ENCODE assay signal across 17 cellular contexts in the genomic region with DNA sequence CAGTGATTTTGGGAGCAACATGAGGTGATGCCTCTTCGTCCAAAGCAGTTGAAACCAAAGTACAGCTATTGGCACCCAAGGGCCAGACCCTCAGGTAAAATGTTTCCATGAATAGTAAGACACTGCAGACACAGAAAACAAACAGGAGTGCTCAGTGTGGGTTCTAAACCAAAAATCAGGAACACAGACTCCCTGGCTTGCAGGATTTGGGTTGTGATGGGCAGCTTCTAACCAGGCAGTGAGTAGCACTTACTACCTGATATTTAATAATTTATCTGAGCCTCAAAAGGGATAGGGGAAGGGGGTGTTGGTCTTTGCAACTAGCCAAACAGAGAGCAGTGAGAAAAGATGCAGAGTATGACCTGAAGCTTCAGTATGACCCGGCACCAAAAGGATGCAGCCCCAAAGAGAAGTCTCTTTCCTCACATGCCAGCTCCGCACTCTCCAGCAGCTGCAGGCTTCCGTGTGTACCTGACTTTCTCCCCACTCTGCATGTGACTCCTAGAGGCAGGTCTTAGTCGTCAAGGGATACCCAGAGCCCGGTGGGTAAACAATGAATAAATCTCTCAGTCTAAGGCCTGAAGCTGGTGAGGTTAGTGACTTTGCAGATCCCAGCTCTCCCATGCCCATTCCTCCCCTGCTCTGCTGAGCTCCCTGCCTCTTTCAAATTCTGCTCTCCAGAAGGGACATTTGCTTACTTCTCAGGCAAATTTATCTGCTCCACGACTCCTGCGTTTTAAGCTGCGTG.
DNase-seq lines count a peak whose midpoint lies in the region; ATAC-seq, FAIRE-seq and TF ChIP-seq lines count a peak whose summit lies in the region.
"Had no signal": no experiment of that assay in that cellular context is flagged by ENCODE, and none has a peak within 500 bp of the region (broad histone marks: within the 10 kb centered on the region; RNA-seq: fewer than 3 reads in every experiment).

No MANE protein-coding gene starts in this region.

- H3K27me3 ChIP-seq in neural cell (ENCODE audit: insufficient read depth, low read depth, low read length) = no peaks in the 10 kb centered on the region
- peaks cover 0 to 44% (median 0%) of the 10 kb centered on the region in 7 donors for H3K27me3 ChIP-seq in heart right ventricle

- TF ChIP-seq CTCF in WTC11 (IDR thresholded peaks at IDR 0.05) = no peak
- no peak for TF ChIP-seq CTCF in neural cell (IDR thresholded peaks at IDR 0.05; ENCODE audit: poor library complexity, severe bottlenecking)
- TF ChIP-seq CTCF in heart right ventricle (IDR thresholded peaks at IDR 0.05) = no peak

- TF ChIP-seq POLR2A in GM12891 (IDR thresholded peaks at IDR 0.05; ENCODE audit: low read depth, low read length) = no peak

- no peaks in the 10 kb centered on the region for H3K36me3 ChIP-seq in neural cell (ENCODE audit: insufficient read depth, low read length)
- no peaks in the 10 kb centered on the region for H3K36me3 ChIP-seq in heart right ventricle
- H3K36me3 ChIP-seq: SJCRH30 had no signal

- H3K27me3 Mint-ChIP-seq in WTC11 (ENCODE audit: low read depth) = no peaks in the 10 kb centered on the region; the same call in 1 of the 2 replicates

- no peaks in the 10 kb centered on the region for H3K4me1 ChIP-seq in heart right ventricle
- H3K4me1 ChIP-seq: SJCRH30 had no signal

- POLR2A ChIA-PET in WTC11 (lab: Charles Lee) = no interaction called here

- H3K4me3 ChIP-seq in neural cell (ENCODE audit: low read length) = no peak overlapping the region
- H3K4me3 ChIP-seq in heart right ventricle = no peak overlapping the region
- H3K4me3 ChIP-seq: SJCRH30, smooth muscle cell had no signal

- H3K79me2 ChIP-seq in neural cell (replicated peaks; ENCODE audit: insufficient read depth, low read length) = no peaks in the 10 kb centered on the region

- H3K9me2 ChIP-seq in neural cell (ENCODE audit: insufficient read depth, low read length) = no peaks in the 10 kb centered on the region

- peak; percentile 89 for ATAC-seq in WTC11
- ATAC-seq in heart right ventricle = no peak
- ATAC-seq in GM21528 (IDR thresholded peaks at IDR 0.05; ENCODE audit: low FRiP score, unreplicated experiment) = no peak

- H4K20me1 ChIP-seq in neural cell (ENCODE audit: insufficient read depth) = no peaks in the 10 kb centered on the region

- H3K9me3 Mint-ChIP-seq in WTC11 = no peaks in the 10 kb centered on the region
- H3K9me3 Mint-ChIP-seq: CD4-positive, alpha-beta memory T cell; HFFc6; mesothelial cell of epicardium had no signal

- H3F3A ChIP-seq in neural cell (ENCODE audit: insufficient read depth, low read length, poor library complexity, severe bottlenecking) = no peaks in the 10 kb centered on the region

- H3K9me3 ChIP-seq in neural cell (ENCODE audit: low read length) (no peaks in the 10 kb centered on the region), heart right ventricle (no peaks in the 10 kb centered on the region)
- H3K9me3 ChIP-seq: SJCRH30 had no signal

- H3K4me3 Mint-ChIP-seq in WTC11 = no peak overlapping the region
- H3K4me3 Mint-ChIP-seq: CD4-positive, alpha-beta memory T cell; HFFc6; mesothelial cell of epicardium had no signal

- no peak overlapping the region for H2AFZ ChIP-seq in neural cell (ENCODE audit: low read depth, low read length)

- 51 to 56% methylated on average over 9 of the region's 9 CpGs for WGBS in heart right ventricle, 2 donors

- 0 out of 2 replicates have a peak overlapping the region, but pooled peaks have one; percentile 31 for H3K27ac Mint-ChIP-seq in WTC11
- H3K27ac Mint-ChIP-seq: CD4-positive, alpha-beta memory T cell; HFFc6; mesothelial cell of epicardium had no signal

- intact Hi-C loops in heart right ventricle (cut with DNase I) = loop anchor here in 4 of 10 donors (5.0 to 10.0 kb wide), 4 partner anchors 260 to 290 kb away; no protein-coding TSS in a partner anchor

- H3K4me1 Mint-ChIP-seq in WTC11 = peaks cover 7% of the 10 kb centered on the region
- H3K4me1 Mint-ChIP-seq: CD4-positive, alpha-beta memory T cell; mesothelial cell of epicardium had no signal

- H3K4me2 ChIP-seq in neural cell (ENCODE audit: low read length) = no peak overlapping the region
- H3K4me2 ChIP-seq: smooth muscle cell had no signal

- no peak for TF ChIP-seq RAD21 in neural cell (conservative IDR thresholded peaks at IDR 0.05)

- DNase-seq in DMS79 treated with DMSO at 0.1 percent for 48 hours (lab: John Stamatoyannopoulos, UW) (peak; percentile 31), DMS79 (lab: John Stamatoyannopoulos, UW) (no peak), NCI-H1436 treated with DMSO at 0.1 percent for 48 hours (lab: John Stamatoyannopoulos, UW) (peak; percentile 26), WTC11 (ENCODE audit: low spot score) (no peak), GM12891 (ENCODE audit: insufficient read length, low spot score) (no peak), heart right ventricle (no peak)
- DNase-seq: activated CD8-positive, alpha-beta memory T cell treated with anti-CD3 and anti-CD28 coated beads for 24 hours; activated effector memory CD4-positive, alpha-beta T cell treated with anti-CD3 and anti-CD28 coated beads, Interleukin-2, amount 50 U/mL, for 16 hours; CD4-positive, alpha-beta memory T cell; effector CD4-positive, alpha-beta T cell; SJCRH30 had no signal

- TF ChIP-seq EP300 in neural cell (conservative IDR thresholded peaks at IDR 0.05; ENCODE audit: poor library complexity, severe bottlenecking) = peak; percentile 11

- no peak overlapping the region for H3K9ac ChIP-seq in neural cell (ENCODE audit: low read length)

- no peaks in the 10 kb centered on the region for H3K36me3 Mint-ChIP-seq in WTC11
- H3K36me3 Mint-ChIP-seq: CD4-positive, alpha-beta memory T cell; mesothelial cell of epicardium had no signal

- no peak for FAIRE-seq in GM12891 (lab: Jason Lieb, UNC)
- FAIRE-seq: TTC549 had no signal

- CTCF ChIA-PET in WTC11 (lab: Charles Lee) = interaction anchor here (0.6 to 3.2 kb wide), 16 partner anchors 9 to 529 kb away, joined by 3 to 26 read pairs (median 4); a partner anchor contains a TSS

- no peak overlapping the region for H3K27ac ChIP-seq in neural cell (ENCODE audit: low read length)
- no peak overlapping the region for H3K27ac ChIP-seq in heart right ventricle
- H3K27ac ChIP-seq: SJCRH30 had no signal

TF ChIP-seq in WTC11, 78 proteins besides CTCF, POLR2A, EP300 and RAD21:
- no peak for TF ChIP-seq FOXK1 (CRISPR knock-in tag; IDR thresholded peaks at IDR 0.05)
- TF ChIP-seq, protein P1, sequence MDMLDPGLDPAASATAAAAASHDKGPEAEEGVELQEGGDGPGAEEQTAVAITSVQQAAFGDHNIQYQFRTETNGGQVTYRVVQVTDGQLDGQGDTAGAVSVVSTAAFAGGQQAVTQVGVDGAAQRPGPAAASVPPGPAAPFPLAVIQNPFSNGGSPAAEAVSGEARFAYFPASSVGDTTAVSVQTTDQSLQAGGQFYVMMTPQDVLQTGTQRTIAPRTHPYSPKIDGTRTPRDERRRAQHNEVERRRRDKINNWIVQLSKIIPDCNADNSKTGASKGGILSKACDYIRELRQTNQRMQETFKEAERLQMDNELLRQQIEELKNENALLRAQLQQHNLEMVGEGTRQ (CRISPR knock-in tag; IDR thresholded peaks at IDR 0.05) = peak; percentile 23; the same call in 1 of the 2 replicates

TF ChIP-seq in neural cell, 6 proteins besides CTCF, POLR2A, EP300 and RAD21 (continues in another document):
- TF ChIP-seq POLR2AphosphoS5 (IDR thresholded peaks at IDR 0.05) (no peak), TAF1 (IDR thresholded peaks at IDR 0.05; ENCODE audit: low read depth) (no peak)

TF ChIP-seq in GM12891, 5 proteins besides CTCF, POLR2A, EP300 and RAD21:
- TF ChIP-seq SPI1 (IDR thresholded peaks at IDR 0.05; ENCODE audit: low read depth, low read length) (no peak), POU2F2 (IDR thresholded peaks at IDR 0.05; ENCODE audit: low read depth, low read length) (no peak), TAF1 (IDR thresholded peaks at IDR 0.05; ENCODE audit: low read depth, low read length) (no peak), PAX5 (IDR thresholded peaks at IDR 0.05; ENCODE audit: insufficient read depth, low read length, severe bottlenecking) (no peak), POLR2AphosphoS5 (IDR thresholded peaks at IDR 0.05; ENCODE audit: low read depth, low read length) (no peak)

Comparison
In these comparisons a context has a peak if more than half of its experiments do, and no peak if none do; other contexts are left out.
1. DNase-seq: peak in DMS79 treated with DMSO at 0.1 percent for 48 hours (single experiment) and NCI-H1436 treated with DMSO at 0.1 percent for 48 hours (single experiment); none in DMS79 (single experiment), WTC11 (single experiment), GM12891 (single experiment) and heart right ventricle (0 of 2).